ENCODE assay signal across 1 cellular context in the genomic region with DNA sequence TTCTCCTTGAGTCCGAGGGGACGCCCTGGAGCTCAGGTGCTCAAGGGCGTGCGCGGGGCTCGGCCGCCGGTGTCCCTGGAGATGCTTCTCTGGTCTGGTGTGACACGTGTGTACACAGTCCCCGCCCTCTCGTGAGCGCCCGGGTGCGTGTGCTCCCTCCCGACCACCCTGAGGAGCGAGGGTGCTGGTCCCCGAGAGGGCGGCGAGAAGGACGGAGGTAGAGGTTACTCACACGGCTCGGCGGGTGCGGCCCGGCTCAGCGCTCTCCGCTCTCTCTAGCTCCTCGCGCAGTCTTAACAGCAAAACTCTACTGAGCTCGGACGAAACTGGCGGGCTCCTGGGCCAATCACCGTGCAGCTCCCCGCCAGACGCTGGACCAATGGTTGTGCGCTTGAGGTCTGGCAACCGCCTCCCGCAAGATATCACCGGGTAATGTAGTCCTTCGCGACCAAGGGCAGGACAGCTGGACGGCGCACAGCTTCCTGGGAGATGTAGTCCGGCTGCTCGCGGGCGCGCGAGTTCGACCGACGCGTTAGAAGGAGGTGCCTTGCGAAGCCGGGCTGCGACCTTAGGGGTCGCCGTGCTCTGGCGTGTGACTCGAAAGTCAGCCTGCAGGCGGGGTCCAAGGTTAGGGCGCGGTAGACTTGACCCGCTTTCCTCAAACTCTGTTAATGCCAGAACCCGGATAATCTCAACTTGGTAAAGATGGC.
TF ChIP-seq lines count a peak whose summit lies in the region.

A gene (minus strand): TSS at position 312 of the 710 bp plus-strand sequence. CDS start 2,669 bp downstream, outside the sequence.

TF ChIP-seq in HepG2, 621 proteins besides CTCF, POLR2A, EP300 and RAD21 (continued from another document and continues in another):
- TF ChIP-seq ZNF354B (CRISPR knock-in tag; IDR thresholded peaks at IDR 0.05) (0 out of 2 replicates have a peak, but pooled peaks have one; percentile 56), EHMT2 (IDR thresholded peaks at IDR 0.05; ENCODE audit: borderline replicate concordance, low read depth, low read length) (no peak), ZNF441 (CRISPR knock-in tag; IDR thresholded peaks at IDR 0.05; ENCODE audit: borderline replicate concordance) (peak; percentile 94), TOPORS (CRISPR knock-in tag; IDR thresholded peaks at IDR 0.05) (peak; percentile 97), ZBTB20 (CRISPR knock-in tag; IDR thresholded peaks at IDR 0.05; ENCODE audit: borderline replicate concordance, low read depth) (no peak; the same call in 1 of the 2 replicates), ZNF337 (CRISPR knock-in tag; IDR thresholded peaks at IDR 0.05; ENCODE audit: borderline replicate concordance, low read depth) (peak; percentile 25; the same call in 1 of the 2 replicates), ZNF839 (CRISPR knock-in tag; IDR thresholded peaks at IDR 0.05; ENCODE audit: borderline replicate concordance) (no peak), MTF1 (CRISPR knock-in tag; IDR thresholded peaks at IDR 0.05) (no peak), NFKBIZ (CRISPR knock-in tag; IDR thresholded peaks at IDR 0.05) (0 out of 2 replicates have a peak, but pooled peaks have one; percentile 66), HOXA3 (CRISPR knock-in tag; IDR thresholded peaks at IDR 0.05) (peak; percentile 94), MIER2 (CRISPR knock-in tag; IDR thresholded peaks at IDR 0.05) (peak; percentile 67), ZNF589 (CRISPR knock-in tag; conservative IDR thresholded peaks at IDR 0.05) (no peak), ZNF101 (CRISPR knock-in tag; IDR thresholded peaks at IDR 0.05; ENCODE audit: borderline replicate concordance, low read depth) (no peak), NFIC (IDR thresholded peaks at IDR 0.05; ENCODE audit: low read length) (no peak), ZNF230 (CRISPR knock-in tag; IDR thresholded peaks at IDR 0.05) (peak; percentile 64; the same call in 1 of the 2 replicates), KDM1A (CRISPR knock-in tag; IDR thresholded peaks at IDR 0.05) (no peak; the same call in 1 of the 2 replicates), FOXO1 (CRISPR knock-in tag; IDR thresholded peaks at IDR 0.05) (0 out of 2 replicates have a peak, but pooled peaks have one; percentile 46), CCAR2 (optimal IDR thresholded peaks at IDR 0.05; ENCODE audit: low read depth, low read length) (no peak), KMT2A (CRISPR knock-in tag; IDR thresholded peaks at IDR 0.05) (peak; percentile 96), RAD51 (IDR thresholded peaks at IDR 0.05; ENCODE audit: borderline replicate concordance) (no peak), NRL (CRISPR knock-in tag; IDR thresholded peaks at IDR 0.05; ENCODE audit: borderline replicate concordance) (no peak), RFXANK (CRISPR knock-in tag; IDR thresholded peaks at IDR 0.05) (peak; percentile 74; the same call in 1 of the 2 replicates)
- TF ChIP-seq, protein P1, sequence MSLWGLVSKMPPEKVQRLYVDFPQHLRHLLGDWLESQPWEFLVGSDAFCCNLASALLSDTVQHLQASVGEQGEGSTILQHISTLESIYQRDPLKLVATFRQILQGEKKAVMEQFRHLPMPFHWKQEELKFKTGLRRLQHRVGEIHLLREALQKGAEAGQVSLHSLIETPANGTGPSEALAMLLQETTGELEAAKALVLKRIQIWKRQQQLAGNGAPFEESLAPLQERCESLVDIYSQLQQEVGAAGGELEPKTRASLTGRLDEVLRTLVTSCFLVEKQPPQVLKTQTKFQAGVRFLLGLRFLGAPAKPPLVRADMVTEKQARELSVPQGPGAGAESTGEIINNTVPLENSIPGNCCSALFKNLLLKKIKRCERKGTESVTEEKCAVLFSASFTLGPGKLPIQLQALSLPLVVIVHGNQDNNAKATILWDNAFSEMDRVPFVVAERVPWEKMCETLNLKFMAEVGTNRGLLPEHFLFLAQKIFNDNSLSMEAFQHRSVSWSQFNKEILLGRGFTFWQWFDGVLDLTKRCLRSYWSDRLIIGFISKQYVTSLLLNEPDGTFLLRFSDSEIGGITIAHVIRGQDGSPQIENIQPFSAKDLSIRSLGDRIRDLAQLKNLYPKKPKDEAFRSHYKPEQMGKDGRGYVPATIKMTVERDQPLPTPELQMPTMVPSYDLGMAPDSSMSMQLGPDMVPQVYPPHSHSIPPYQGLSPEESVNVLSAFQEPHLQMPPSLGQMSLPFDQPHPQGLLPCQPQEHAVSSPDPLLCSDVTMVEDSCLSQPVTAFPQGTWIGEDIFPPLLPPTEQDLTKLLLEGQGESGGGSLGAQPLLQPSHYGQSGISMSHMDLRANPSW (CRISPR knock-in tag; IDR thresholded peaks at IDR 0.05; ENCODE audit: borderline replicate concordance) = peak; percentile 93; the same call in 1 of the 2 replicates
- TF ChIP-seq, protein P2, sequence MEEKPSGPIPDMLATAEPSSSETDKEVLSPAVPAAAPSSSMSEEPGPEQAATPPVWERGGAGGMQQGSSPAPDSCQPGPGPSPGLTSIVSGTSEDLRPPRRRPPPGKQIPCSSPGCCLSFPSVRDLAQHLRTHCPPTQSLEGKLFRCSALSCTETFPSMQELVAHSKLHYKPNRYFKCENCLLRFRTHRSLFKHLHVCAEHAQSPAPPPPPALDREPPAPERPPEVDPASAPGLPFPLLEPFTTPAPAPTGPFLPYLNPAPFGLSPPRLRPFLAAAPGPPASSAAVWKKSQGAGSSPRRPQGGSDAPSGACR (CRISPR knock-in tag; IDR thresholded peaks at IDR 0.05) = peak; percentile 52; the same call in 1 of the 2 replicates
- TF ChIP-seq, protein P3, sequence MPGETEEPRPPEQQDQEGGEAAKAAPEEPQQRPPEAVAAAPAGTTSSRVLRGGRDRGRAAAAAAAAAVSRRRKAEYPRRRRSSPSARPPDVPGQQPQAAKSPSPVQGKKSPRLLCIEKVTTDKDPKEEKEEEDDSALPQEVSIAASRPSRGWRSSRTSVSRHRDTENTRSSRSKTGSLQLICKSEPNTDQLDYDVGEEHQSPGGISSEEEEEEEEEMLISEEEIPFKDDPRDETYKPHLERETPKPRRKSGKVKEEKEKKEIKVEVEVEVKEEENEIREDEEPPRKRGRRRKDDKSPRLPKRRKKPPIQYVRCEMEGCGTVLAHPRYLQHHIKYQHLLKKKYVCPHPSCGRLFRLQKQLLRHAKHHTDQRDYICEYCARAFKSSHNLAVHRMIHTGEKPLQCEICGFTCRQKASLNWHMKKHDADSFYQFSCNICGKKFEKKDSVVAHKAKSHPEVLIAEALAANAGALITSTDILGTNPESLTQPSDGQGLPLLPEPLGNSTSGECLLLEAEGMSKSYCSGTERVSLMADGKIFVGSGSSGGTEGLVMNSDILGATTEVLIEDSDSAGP (CRISPR knock-in tag; IDR thresholded peaks at IDR 0.05; ENCODE audit: borderline replicate concordance) = peak; percentile 92
- TF ChIP-seq, protein P4, sequence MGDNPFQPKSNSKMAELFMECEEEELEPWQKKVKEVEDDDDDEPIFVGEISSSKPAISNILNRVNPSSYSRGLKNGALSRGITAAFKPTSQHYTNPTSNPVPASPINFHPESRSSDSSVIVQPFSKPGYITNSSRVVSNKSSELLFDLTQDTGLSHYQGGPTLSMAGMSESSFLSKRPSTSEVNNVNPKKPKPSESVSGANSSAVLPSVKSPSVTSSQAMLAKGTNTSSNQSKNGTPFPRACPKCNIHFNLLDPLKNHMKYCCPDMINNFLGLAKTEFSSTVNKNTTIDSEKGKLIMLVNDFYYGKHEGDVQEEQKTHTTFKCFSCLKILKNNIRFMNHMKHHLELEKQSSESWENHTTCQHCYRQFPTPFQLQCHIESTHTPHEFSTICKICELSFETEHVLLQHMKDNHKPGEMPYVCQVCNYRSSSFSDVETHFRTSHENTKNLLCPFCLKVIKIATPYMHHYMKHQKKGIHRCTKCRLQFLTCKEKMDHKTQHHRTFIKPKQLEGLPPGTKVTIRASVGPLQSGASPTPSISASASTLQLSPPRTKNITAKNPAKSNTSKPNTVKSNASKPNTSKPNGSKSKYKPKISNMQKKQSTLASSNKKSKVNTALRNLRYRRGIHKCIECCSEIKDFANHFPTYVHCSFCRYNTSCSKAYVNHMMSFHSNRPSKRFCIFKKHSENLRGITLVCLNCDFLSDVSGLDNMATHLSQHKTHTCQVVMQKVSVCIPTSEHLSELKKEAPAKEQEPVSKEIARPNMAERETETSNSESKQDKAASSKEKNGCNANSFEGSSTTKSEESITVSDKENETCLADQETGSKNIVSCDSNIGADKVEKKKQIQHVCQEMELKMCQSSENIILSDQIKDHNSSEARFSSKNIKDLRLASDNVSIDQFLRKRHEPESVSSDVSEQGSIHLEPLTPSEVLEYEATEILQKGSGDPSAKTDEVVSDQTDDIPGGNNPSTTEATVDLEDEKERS (CRISPR knock-in tag; IDR thresholded peaks at IDR 0.05) = peak; percentile 87; the same call in 1 of the 2 replicates
- TF ChIP-seq, protein P5, sequence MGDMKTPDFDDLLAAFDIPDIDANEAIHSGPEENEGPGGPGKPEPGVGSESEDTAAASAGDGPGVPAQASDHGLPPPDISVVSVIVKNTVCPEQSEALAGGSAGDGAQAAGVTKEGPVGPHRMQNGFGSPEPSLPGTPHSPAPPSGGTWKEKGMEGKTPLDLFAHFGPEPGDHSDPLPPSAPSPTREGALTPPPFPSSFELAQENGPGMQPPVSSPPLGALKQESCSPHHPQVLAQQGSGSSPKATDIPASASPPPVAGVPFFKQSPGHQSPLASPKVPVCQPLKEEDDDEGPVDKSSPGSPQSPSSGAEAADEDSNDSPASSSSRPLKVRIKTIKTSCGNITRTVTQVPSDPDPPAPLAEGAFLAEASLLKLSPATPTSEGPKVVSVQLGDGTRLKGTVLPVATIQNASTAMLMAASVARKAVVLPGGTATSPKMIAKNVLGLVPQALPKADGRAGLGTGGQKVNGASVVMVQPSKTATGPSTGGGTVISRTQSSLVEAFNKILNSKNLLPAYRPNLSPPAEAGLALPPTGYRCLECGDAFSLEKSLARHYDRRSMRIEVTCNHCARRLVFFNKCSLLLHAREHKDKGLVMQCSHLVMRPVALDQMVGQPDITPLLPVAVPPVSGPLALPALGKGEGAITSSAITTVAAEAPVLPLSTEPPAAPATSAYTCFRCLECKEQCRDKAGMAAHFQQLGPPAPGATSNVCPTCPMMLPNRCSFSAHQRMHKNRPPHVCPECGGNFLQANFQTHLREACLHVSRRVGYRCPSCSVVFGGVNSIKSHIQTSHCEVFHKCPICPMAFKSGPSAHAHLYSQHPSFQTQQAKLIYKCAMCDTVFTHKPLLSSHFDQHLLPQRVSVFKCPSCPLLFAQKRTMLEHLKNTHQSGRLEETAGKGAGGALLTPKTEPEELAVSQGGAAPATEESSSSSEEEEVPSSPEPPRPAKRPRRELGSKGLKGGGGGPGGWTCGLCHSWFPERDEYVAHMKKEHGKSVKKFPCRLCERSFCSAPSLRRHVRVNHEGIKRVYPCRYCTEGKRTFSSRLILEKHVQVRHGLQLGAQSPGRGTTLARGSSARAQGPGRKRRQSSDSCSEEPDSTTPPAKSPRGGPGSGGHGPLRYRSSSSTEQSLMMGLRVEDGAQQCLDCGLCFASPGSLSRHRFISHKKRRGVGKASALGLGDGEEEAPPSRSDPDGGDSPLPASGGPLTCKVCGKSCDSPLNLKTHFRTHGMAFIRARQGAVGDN (CRISPR knock-in tag; IDR thresholded peaks at IDR 0.05) = peak; percentile 96
- TF ChIP-seq, protein P6, sequence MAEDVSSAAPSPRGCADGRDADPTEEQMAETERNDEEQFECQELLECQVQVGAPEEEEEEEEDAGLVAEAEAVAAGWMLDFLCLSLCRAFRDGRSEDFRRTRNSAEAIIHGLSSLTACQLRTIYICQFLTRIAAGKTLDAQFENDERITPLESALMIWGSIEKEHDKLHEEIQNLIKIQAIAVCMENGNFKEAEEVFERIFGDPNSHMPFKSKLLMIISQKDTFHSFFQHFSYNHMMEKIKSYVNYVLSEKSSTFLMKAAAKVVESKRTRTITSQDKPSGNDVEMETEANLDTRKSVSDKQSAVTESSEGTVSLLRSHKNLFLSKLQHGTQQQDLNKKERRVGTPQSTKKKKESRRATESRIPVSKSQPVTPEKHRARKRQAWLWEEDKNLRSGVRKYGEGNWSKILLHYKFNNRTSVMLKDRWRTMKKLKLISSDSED (CRISPR knock-in tag; IDR thresholded peaks at IDR 0.05) = no peak
- TF ChIP-seq, protein P7, sequence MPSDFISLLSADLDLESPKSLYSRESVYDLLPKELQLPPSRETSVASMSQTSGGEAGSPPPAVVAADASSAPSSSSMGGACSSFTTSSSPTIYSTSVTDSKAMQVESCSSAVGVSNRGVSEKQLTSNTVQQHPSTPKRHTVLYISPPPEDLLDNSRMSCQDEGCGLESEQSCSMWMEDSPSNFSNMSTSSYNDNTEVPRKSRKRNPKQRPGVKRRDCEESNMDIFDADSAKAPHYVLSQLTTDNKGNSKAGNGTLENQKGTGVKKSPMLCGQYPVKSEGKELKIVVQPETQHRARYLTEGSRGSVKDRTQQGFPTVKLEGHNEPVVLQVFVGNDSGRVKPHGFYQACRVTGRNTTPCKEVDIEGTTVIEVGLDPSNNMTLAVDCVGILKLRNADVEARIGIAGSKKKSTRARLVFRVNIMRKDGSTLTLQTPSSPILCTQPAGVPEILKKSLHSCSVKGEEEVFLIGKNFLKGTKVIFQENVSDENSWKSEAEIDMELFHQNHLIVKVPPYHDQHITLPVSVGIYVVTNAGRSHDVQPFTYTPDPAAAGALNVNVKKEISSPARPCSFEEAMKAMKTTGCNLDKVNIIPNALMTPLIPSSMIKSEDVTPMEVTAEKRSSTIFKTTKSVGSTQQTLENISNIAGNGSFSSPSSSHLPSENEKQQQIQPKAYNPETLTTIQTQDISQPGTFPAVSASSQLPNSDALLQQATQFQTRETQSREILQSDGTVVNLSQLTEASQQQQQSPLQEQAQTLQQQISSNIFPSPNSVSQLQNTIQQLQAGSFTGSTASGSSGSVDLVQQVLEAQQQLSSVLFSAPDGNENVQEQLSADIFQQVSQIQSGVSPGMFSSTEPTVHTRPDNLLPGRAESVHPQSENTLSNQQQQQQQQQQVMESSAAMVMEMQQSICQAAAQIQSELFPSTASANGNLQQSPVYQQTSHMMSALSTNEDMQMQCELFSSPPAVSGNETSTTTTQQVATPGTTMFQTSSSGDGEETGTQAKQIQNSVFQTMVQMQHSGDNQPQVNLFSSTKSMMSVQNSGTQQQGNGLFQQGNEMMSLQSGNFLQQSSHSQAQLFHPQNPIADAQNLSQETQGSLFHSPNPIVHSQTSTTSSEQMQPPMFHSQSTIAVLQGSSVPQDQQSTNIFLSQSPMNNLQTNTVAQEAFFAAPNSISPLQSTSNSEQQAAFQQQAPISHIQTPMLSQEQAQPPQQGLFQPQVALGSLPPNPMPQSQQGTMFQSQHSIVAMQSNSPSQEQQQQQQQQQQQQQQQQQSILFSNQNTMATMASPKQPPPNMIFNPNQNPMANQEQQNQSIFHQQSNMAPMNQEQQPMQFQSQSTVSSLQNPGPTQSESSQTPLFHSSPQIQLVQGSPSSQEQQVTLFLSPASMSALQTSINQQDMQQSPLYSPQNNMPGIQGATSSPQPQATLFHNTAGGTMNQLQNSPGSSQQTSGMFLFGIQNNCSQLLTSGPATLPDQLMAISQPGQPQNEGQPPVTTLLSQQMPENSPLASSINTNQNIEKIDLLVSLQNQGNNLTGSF (CRISPR knock-in tag; IDR thresholded peaks at IDR 0.05) = 0 out of 2 replicates have a peak, but pooled peaks have one; percentile 55
- TF ChIP-seq, protein P8, sequence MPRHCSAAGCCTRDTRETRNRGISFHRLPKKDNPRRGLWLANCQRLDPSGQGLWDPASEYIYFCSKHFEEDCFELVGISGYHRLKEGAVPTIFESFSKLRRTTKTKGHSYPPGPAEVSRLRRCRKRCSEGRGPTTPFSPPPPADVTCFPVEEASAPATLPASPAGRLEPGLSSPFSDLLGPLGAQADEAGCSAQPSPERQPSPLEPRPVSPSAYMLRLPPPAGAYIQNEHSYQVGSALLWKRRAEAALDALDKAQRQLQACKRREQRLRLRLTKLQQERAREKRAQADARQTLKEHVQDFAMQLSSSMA (CRISPR knock-in tag; IDR thresholded peaks at IDR 0.05) = peak; percentile 63; the same call in 1 of the 2 replicates
